ENCODE assay signal across 26 cellular contexts in the genomic region with DNA sequence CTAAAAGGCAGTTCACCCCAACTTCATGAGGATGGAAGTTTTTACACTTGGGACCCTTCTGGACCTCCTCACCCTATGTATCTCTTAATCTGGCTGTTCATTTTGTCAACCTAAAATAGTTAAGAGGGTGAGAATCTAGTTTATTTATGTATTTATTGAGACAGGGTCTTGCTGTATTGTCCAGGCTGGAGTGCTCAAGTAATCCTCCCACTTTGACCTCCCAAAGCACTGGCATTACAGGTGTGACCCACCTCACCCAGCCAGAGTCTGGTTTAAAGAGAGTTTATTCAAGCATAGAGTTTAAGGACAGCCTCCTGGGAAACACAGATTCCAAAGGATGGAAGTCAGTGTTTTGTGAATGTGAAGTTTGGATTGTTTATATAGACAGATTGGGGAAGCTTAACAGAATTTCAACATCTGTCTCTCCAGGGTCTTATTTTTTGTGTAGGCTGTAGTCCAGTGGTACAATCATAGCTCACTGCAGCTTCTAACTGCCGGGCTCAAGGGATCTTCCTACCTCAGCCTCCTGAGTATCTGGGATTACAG.
"Had no signal": no experiment of that assay in that cellular context is flagged by ENCODE, and none has a peak within 500 bp of the region (broad histone marks: within the 10 kb centered on the region; RNA-seq: fewer than 3 reads in every experiment).

No MANE protein-coding gene starts in this region.

- H3K4me3 ChIP-seq: dorsolateral prefrontal cortex, left lung, right atrium auricular region, skin epidermis, tibial nerve, uterus had no signal

- H3K9me3 Mint-ChIP-seq: activated B cell treated with CpG ODN at 0.5 μM for 24 hours; activated CD4-positive, alpha-beta memory T cell treated with anti-CD3 and anti-CD28 coated beads, Interleukin-2, amount 10 ng/mL, durations not matched to agents 7 days and 5 days; activated T-helper 2 cell treated with anti-CD3 and anti-CD28 coated beads, Interferon-gamma antibody, Interleukin-2, Interleukin-4, amounts not matched to agents 10 μg/mL and 5 μg/mL and 100 μg/mL, durations not matched to agents 14 hours and 24 hours and 36 hours had no signal

- H3K36me3 ChIP-seq: left lung, right atrium auricular region, uterus had no signal

- H3K4me1 Mint-ChIP-seq: activated B cell treated with CpG ODN at 0.5 μM for 24 hours; activated CD8-positive, alpha-beta memory T cell treated with anti-CD3 and anti-CD28 coated beads, Interleukin-2, amount 10 ng/mL, durations not matched to agents 7 days and 5 days; brain; nephron progenitor cell had no signal

- ATAC-seq: activated CD8-positive, alpha-beta memory T cell treated with anti-CD3 and anti-CD28 coated beads, Interleukin-2, amount 10 ng/mL, durations not matched to agents 7 days and 5 days; foreskin keratinocyte; left lung; stimulated activated naive CD8-positive, alpha-beta T cell treated with anti-CD3 and anti-CD28 coated beads, Interleukin-15, Interleukin-2, amounts not matched to agents 100 U/mL and 50 U/mL, for 24 hours had no signal

- H3K4me1 ChIP-seq: left lung, right atrium auricular region, tibial nerve, uterus had no signal

- H3K9me3 ChIP-seq: left lung, right atrium auricular region, tibial nerve, uterus had no signal

- H3K27me3 ChIP-seq: dorsolateral prefrontal cortex, foreskin keratinocyte, left lung, right atrium auricular region, tibial nerve, uterus had no signal

- H3K27me3 Mint-ChIP-seq: activated B cell treated with CpG ODN at 0.5 μM for 24 hours; activated naive CD8-positive, alpha-beta T cell treated with anti-CD3 and anti-CD28 coated beads, Interleukin-2, amount 10 ng/mL, durations not matched to agents 7 days and 5 days; brain had no signal

- H3K4me3 Mint-ChIP-seq: activated B cell treated with CpG ODN at 0.5 μM for 24 hours; activated CD4-positive, alpha-beta memory T cell treated with anti-CD3 and anti-CD28 coated beads, Interleukin-2, amount 10 ng/mL, durations not matched to agents 7 days and 5 days; activated CD8-positive, alpha-beta memory T cell treated with anti-CD3 and anti-CD28 coated beads, Interleukin-2, amount 10 ng/mL, durations not matched to agents 7 days and 5 days; activated naive CD8-positive, alpha-beta T cell treated with anti-CD3 and anti-CD28 coated beads, Interleukin-2, amount 10 ng/mL, durations not matched to agents 7 days and 5 days; brain; nephron progenitor cell had no signal

- H3K27ac ChIP-seq: dorsolateral prefrontal cortex, foreskin keratinocyte, left lung, right atrium auricular region, skin epidermis, tibial nerve, uterus had no signal

- H3K27ac Mint-ChIP-seq: activated B cell treated with CpG ODN at 0.5 μM for 24 hours; activated CD4-positive, alpha-beta memory T cell treated with anti-CD3 and anti-CD28 coated beads, Interleukin-2, amount 10 ng/mL, durations not matched to agents 7 days and 5 days; activated CD8-positive, alpha-beta memory T cell treated with anti-CD3 and anti-CD28 coated beads, Interleukin-2, amount 10 ng/mL, durations not matched to agents 7 days and 5 days; activated naive CD8-positive, alpha-beta T cell treated with anti-CD3 and anti-CD28 coated beads, Interleukin-2, amount 10 ng/mL, durations not matched to agents 7 days and 5 days; activated T-helper 2 cell treated with anti-CD3 and anti-CD28 coated beads, Interferon-gamma antibody, Interleukin-2, Interleukin-4, amounts not matched to agents 10 μg/mL and 5 μg/mL and 100 μg/mL, durations not matched to agents 14 hours and 24 hours and 36 hours; brain; nephron progenitor cell had no signal

- DNase-seq: activated B cell treated with CpG ODN at 0.5 μM for 24 hours; activated CD4-positive, alpha-beta memory T cell treated with anti-CD3 and anti-CD28 coated beads, Interleukin-2, amount 10 ng/mL, durations not matched to agents 7 days and 5 days; activated CD4-positive, alpha-beta T cell treated with anti-CD3 and anti-CD28 coated beads for 48 hours; activated CD8-positive, alpha-beta memory T cell treated with anti-CD3 and anti-CD28 coated beads, Interleukin-2, amount 10 ng/mL, durations not matched to agents 7 days and 5 days; activated naive CD4-positive, alpha-beta T cell treated with Interleukin-2 at 50 U/mL for 16 hours; activated naive CD8-positive, alpha-beta T cell treated with anti-CD3 and anti-CD28 coated beads, Interleukin-2, amount 10 ng/mL, durations not matched to agents 7 days and 5 days; activated T-cell treated with anti-CD3 and anti-CD28 coated beads, Interleukin-2, amount 50 U/mL, for 1 hour; anterior cingulate cortex; central memory CD4-positive, alpha-beta T cell; dorsolateral prefrontal cortex; erythroblast; foreskin keratinocyte; hippocampal formation; left lung; midbrain; nephron progenitor cell; nucleus accumbens; stimulated activated naive CD8-positive, alpha-beta T cell treated with anti-CD3 and anti-CD28 coated beads, Interleukin-15, Interleukin-2, amounts not matched to agents 100 U/mL and 50 U/mL, for 24 hours; substantia nigra; T-helper 2 cell; uterus had no signal
